ENCODE assay signal across 34 cellular contexts in genomic region chr6:131226465-131226864, GRCh38.
"Had no signal": no experiment of that assay in that cellular context is flagged by ENCODE, and none has a peak within 500 bp of the region (broad histone marks: within the 10 kb centered on the region; RNA-seq: fewer than 3 reads in every experiment).

No MANE protein-coding gene starts in this region.

- H3K27me3 Mint-ChIP-seq: activated CD4-positive, alpha-beta T cell treated with anti-CD3 and anti-CD28 coated beads, Interleukin-2, amount 10 ng/mL, durations not matched to agents 24 days and 14 days; activated CD8-positive, alpha-beta memory T cell treated with anti-CD3 and anti-CD28 coated beads, Interleukin-2, amount 10 ng/mL, durations not matched to agents 7 days and 5 days; activated CD8-positive, alpha-beta T cell treated with anti-CD3 and anti-CD28 coated beads for 36 hours; central memory CD8-positive, alpha-beta T cell; dendritic cell treated with granulocyte-macrophage colony-stimulating factor and Interleukin-4, amounts not matched to agents 40 ng/mL and 50 ng/mL, for 4 days; stimulated activated naive CD8-positive, alpha-beta T cell treated with anti-CD3 and anti-CD28 coated beads, Interleukin-15, Interleukin-2, amounts not matched to agents 100 ng/mL and 50 ng/mL, for 24 hours had no signal

- H3K4me1 Mint-ChIP-seq: nephron had no signal

- H3K27me3 ChIP-seq: breast epithelium, esophagus squamous epithelium, neutrophil, ovary had no signal

- H3K4me1 ChIP-seq: breast epithelium, esophagus squamous epithelium, prostate gland had no signal

- DNase-seq: activated CD4-positive, alpha-beta T cell treated with anti-CD3 and anti-CD28 coated beads, Interleukin-2, amount 10 ng/mL, durations not matched to agents 24 days and 14 days; activated CD8-positive, alpha-beta memory T cell treated with anti-CD3 and anti-CD28 coated beads, Interleukin-2, amount 10 ng/mL, durations not matched to agents 7 days and 5 days; activated CD8-positive, alpha-beta T cell treated with anti-CD3 and anti-CD28 coated beads for 36 hours; activated naive CD4-positive, alpha-beta T cell; activated T-cell treated with anti-CD3 and anti-CD28 coated beads for 4 hours; activated T-cell treated with anti-CD3 and anti-CD28 coated beads, Interleukin-2, amount 50 U/mL, for 72 hours; esophagus squamous epithelium; left cardiac atrium; left ventricle myocardium superior; ovary; retina; small intestine; stimulated activated CD4-positive, alpha-beta T cell treated with anti-CD3 and anti-CD28 coated beads, Interleukin-4, amount 100 ng/mL, for 24 hours; T-helper 9 cell; trophoblast cell; WERI-Rb-1 had no signal

- H3K27ac ChIP-seq: breast epithelium, epithelial cell of prostate, esophagus squamous epithelium, neutrophil, ovary, prostate gland, thoracic aorta, WERI-Rb-1 had no signal

- H3K9me3 ChIP-seq: breast epithelium, esophagus squamous epithelium, neutrophil, ovary, prostate gland, thoracic aorta had no signal

- H3K27ac Mint-ChIP-seq: activated CD4-positive, alpha-beta T cell treated with anti-CD3 and anti-CD28 coated beads, Interleukin-2, amount 10 ng/mL, durations not matched to agents 24 days and 14 days; activated CD8-positive, alpha-beta memory T cell treated with anti-CD3 and anti-CD28 coated beads, Interleukin-2, amount 10 ng/mL, durations not matched to agents 7 days and 5 days; activated CD8-positive, alpha-beta T cell treated with anti-CD3 and anti-CD28 coated beads for 36 hours; activated naive CD4-positive, alpha-beta T cell treated with anti-CD3 and anti-CD28 coated beads, Interleukin-2, amount 50 U/mL, for 72 hours; activated T-cell treated with anti-CD3 and anti-CD28 coated beads, Interleukin-2, amount 50 U/mL, for 72 hours; dendritic cell treated with granulocyte-macrophage colony-stimulating factor and Interleukin-4, amounts not matched to agents 40 ng/mL and 50 ng/mL, for 4 days; nephron; stimulated activated effector memory CD8-positive, alpha-beta T cell treated with anti-CD3 and anti-CD28 coated beads, Interleukin-12 subunit alpha, Interleukin-12 subunit beta, amount 100 ng/mL, for 72 hours; stimulated activated naive CD8-positive, alpha-beta T cell treated with anti-CD3 and anti-CD28 coated beads, Interleukin-15, Interleukin-2, amounts not matched to agents 100 ng/mL and 50 ng/mL, for 24 hours; T-helper 1 cell treated with Interleukin-12 subunit alpha and Interleukin-12 subunit beta and Interleukin-4 antibody, amounts not matched to agents 30 μg/mL and 1 μg/mL, for 36 hours had no signal

- H3K4me3 ChIP-seq: breast epithelium, esophagus squamous epithelium, ovary, prostate gland, thoracic aorta had no signal

- ATAC-seq: activated CD4-positive, CD25-positive, alpha-beta regulatory T cell treated with anti-CD3 and anti-CD28 coated beads, Interleukin-2, amount 50 U/mL, for 24 hours; activated CD8-positive, alpha-beta memory T cell treated with anti-CD3 and anti-CD28 coated beads, Interleukin-2, amount 10 ng/mL, durations not matched to agents 7 days and 5 days; activated CD8-positive, alpha-beta T cell treated with anti-CD3 and anti-CD28 coated beads for 36 hours; activated naive CD4-positive, alpha-beta T cell treated with anti-CD3 and anti-CD28 coated beads, Interleukin-2, amount 50 U/mL, for 72 hours; activated T-cell treated with anti-CD3 and anti-CD28 coated beads, Interleukin-2, amount 50 U/mL, for 72 hours; left cardiac atrium; left ventricle myocardium superior; sciatic nerve; stimulated activated effector memory CD8-positive, alpha-beta T cell treated with anti-CD3 and anti-CD28 coated beads, Interleukin-12 subunit alpha, Interleukin-12 subunit beta, amount 100 ng/mL, for 72 hours had no signal

- H3K4me3 Mint-ChIP-seq: activated CD4-positive, alpha-beta T cell treated with anti-CD3 and anti-CD28 coated beads, Interleukin-2, amount 10 ng/mL, durations not matched to agents 24 days and 14 days; activated CD8-positive, alpha-beta memory T cell treated with anti-CD3 and anti-CD28 coated beads, Interleukin-2, amount 10 ng/mL, durations not matched to agents 7 days and 5 days; activated CD8-positive, alpha-beta T cell treated with anti-CD3 and anti-CD28 coated beads for 36 hours; activated T-cell treated with anti-CD3 and anti-CD28 coated beads, Interleukin-2, amount 50 U/mL, for 72 hours; central memory CD8-positive, alpha-beta T cell; dendritic cell treated with granulocyte-macrophage colony-stimulating factor and Interleukin-4, amounts not matched to agents 40 ng/mL and 50 ng/mL, for 4 days; nephron; stimulated activated effector memory CD8-positive, alpha-beta T cell treated with anti-CD3 and anti-CD28 coated beads, Interleukin-12 subunit alpha, Interleukin-12 subunit beta, amount 100 ng/mL, for 72 hours; stimulated activated naive CD8-positive, alpha-beta T cell treated with anti-CD3 and anti-CD28 coated beads, Interleukin-15, Interleukin-2, amounts not matched to agents 100 ng/mL and 50 ng/mL, for 24 hours; T-helper 1 cell treated with Interleukin-12 subunit alpha and Interleukin-12 subunit beta and Interleukin-4 antibody, amounts not matched to agents 30 μg/mL and 1 μg/mL, for 36 hours had no signal

- FAIRE-seq: frontal cortex, keratinocyte, small intestine, TTC549, urothelium cell line had no signal

- H3K36me3 Mint-ChIP-seq: stimulated activated effector memory CD8-positive, alpha-beta T cell treated with anti-CD3 and anti-CD28 coated beads, Interleukin-12 subunit alpha, Interleukin-12 subunit beta, amount 100 ng/mL, for 72 hours had no signal

- H3K9me3 Mint-ChIP-seq: activated CD4-positive, alpha-beta T cell treated with anti-CD3 and anti-CD28 coated beads, Interleukin-2, amount 10 ng/mL, durations not matched to agents 24 days and 14 days; central memory CD8-positive, alpha-beta T cell; dendritic cell treated with granulocyte-macrophage colony-stimulating factor and Interleukin-4, amounts not matched to agents 40 ng/mL and 50 ng/mL, for 4 days; nephron; stimulated activated effector memory CD8-positive, alpha-beta T cell treated with anti-CD3 and anti-CD28 coated beads, Interleukin-12 subunit alpha, Interleukin-12 subunit beta, amount 100 ng/mL, for 72 hours; stimulated activated naive CD8-positive, alpha-beta T cell treated with anti-CD3 and anti-CD28 coated beads, Interleukin-15, Interleukin-2, amounts not matched to agents 100 ng/mL and 50 ng/mL, for 24 hours; T-helper 1 cell treated with Interleukin-12 subunit alpha and Interleukin-12 subunit beta and Interleukin-4 antibody, amounts not matched to agents 30 μg/mL and 1 μg/mL, for 36 hours had no signal

- H3K36me3 ChIP-seq: breast epithelium, neutrophil, ovary, prostate gland, thoracic aorta, WERI-Rb-1 had no signal
